34 cellular contexts compared by ENCODE assay signal in the genomic region with DNA sequence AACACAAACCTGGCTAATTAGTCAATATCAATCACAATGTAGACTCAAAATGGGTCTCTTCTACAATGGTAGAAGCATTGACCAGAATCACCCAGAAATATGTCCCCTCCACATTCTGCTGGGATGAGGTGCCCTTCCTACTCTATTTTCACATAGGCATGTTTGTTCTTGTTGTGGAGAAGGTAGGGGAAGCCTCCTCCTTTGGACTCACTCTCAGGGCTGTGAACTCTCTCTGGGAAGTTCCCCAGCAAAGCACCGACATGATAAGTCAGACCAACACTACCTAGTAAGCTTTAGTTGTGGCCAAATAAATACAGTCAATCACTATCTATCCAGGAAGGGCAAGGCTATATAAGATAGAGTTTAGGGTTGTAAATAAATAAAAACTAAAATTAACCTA.
"Had no signal": no experiment of that assay in that cellular context is flagged by ENCODE, and none has a peak within 500 bp of the region (broad histone marks: within the 10 kb centered on the region; RNA-seq: fewer than 3 reads in every experiment).

No MANE protein-coding gene starts in this region.

- H3K4me1 ChIP-seq: ascending aorta had no signal

- H3K27ac ChIP-seq: ascending aorta, PC-9, RWPE1, VCaP had no signal

- H3K4me3 ChIP-seq: ascending aorta, PC-9 had no signal

- DNase-seq: activated B cell treated with CpG ODN at 0.5 μM for 24 hours; activated CD4-positive, alpha-beta T cell treated with anti-CD3 and anti-CD28 coated beads for 48 hours; activated CD4-positive, alpha-beta T cell treated with anti-CD3 and anti-CD28 coated beads, Interleukin-2, amount 50 U/mL, for 4 hours; activated CD4-positive, CD25-positive, alpha-beta regulatory T cell treated with anti-CD3 and anti-CD28 coated beads, Interleukin-2, amount 50 U/mL, for 72 hours; activated CD8-positive, alpha-beta T cell treated with anti-CD3 and anti-CD28 coated beads for 36 hours; activated gamma-delta T cell; activated naive CD4-positive, alpha-beta T cell treated with Interleukin-2 at 50 U/mL for 16 hours; activated naive CD8-positive, alpha-beta T cell treated with anti-CD3 and anti-CD28 coated beads, Interleukin-2, amount 10 ng/mL, durations not matched to agents 7 days and 5 days; activated T-cell treated with anti-CD3 and anti-CD28 coated beads, Interleukin-2, amount 50 U/mL, for 1 hour; activated T-cell treated with anti-CD3 and anti-CD28 coated beads, Interleukin-2, amount 50 U/mL, for 72 hours; amygdala; Kasumi-1; KG1; MM.1S; MV-4-11; NCI-H1092; NCI-H1436 treated with DMSO at 0.1 percent for 48 hours; NCI-H1694 treated with DMSO at 0.1 percent for 48 hours; NCI-H2029; NCI-H226; NCI-H446 treated with DMSO at 0.1 percent for 48 hours; NCI-H524; NCI-H69; NCI-H82; PC-9; Right ventricle myocardium superior; SW 1271; T-helper 1 cell; T-helper 2 cell; T-helper 9 cell had no signal

- ATAC-seq: activated CD8-positive, alpha-beta T cell treated with anti-CD3 and anti-CD28 coated beads for 36 hours; activated T-cell treated with anti-CD3 and anti-CD28 coated beads, Interleukin-2, amount 50 U/mL, for 72 hours; activated T-helper 17 cell treated with anti-CD3 and anti-CD28 coated beads, Interleukin-2, amount 50 U/mL, for 72 hours had no signal

- H3K27me3 ChIP-seq: ascending aorta had no signal

- H3K4me2 ChIP-seq: PC-9 had no signal

- H3K9me3 ChIP-seq: ascending aorta had no signal

- H3K36me3 ChIP-seq: ascending aorta had no signal
